Comparison of ENCODE assay signal across 19 cellular contexts in genomic region chr1:204607910-204608309, GRCh38.
DNase-seq lines count a peak whose midpoint lies in the region; ATAC-seq and TF ChIP-seq lines count a peak whose summit lies in the region.
"Had no signal": no experiment of that assay in that cellular context is flagged by ENCODE, and none has a peak within 500 bp of the region (broad histone marks: within the 10 kb centered on the region; RNA-seq: fewer than 3 reads in every experiment).

No MANE protein-coding gene starts in this region.

- no peaks in the 10 kb centered on the region for H3K9me3 ChIP-seq in neural progenitor cell (ENCODE audit: low read depth)
- no peaks in the 10 kb centered on the region for H3K9me3 ChIP-seq in gastrocnemius medialis
- H3K9me3 ChIP-seq: A549; BLaER1 treated with 17β-estradiol and CSF1 and Interleukin-3, amounts not matched to agents 10 nM and 100 nM; Caco-2 had no signal

- H3K4me3 Mint-ChIP-seq in neural progenitor cell, result no peak overlapping the region
- H3K4me3 Mint-ChIP-seq: B cell; CD4-positive, alpha-beta T cell; CD8-positive, alpha-beta T cell had no signal

- peaks cover 3% of the 10 kb centered on the region for H3K9me3 Mint-ChIP-seq in neural progenitor cell
- H3K9me3 Mint-ChIP-seq: CD4-positive, alpha-beta T cell; CD8-positive, alpha-beta T cell had no signal

- no peak overlapping the region for H3K4me2 ChIP-seq in neural progenitor cell
- H3K4me2 ChIP-seq: A549; BLaER1 treated with 17β-estradiol and CSF1 and Interleukin-3, amounts not matched to agents 10 nM and 100 nM had no signal

- peaks cover 10% of the 10 kb centered on the region for H3K4me1 ChIP-seq in neural progenitor cell
- no peaks in the 10 kb centered on the region for H3K4me1 ChIP-seq in gastrocnemius medialis
- H3K4me1 ChIP-seq: A549, Caco-2 had no signal

- intact Hi-C loops in head of caudate nucleus (cut with DNase I) (no loop called here), gastrocnemius medialis (cut with DNase I; ENCODE audit: low total_unique reads) (no loop called here)

- no peaks in the 10 kb centered on the region for H3K27me3 ChIP-seq in neural progenitor cell
- H3K27me3 ChIP-seq in gastrocnemius medialis, result peaks cover 0 to 7% (median 0%) of the 10 kb centered on the region in 3 donors
- H3K27me3 ChIP-seq: BLaER1 treated with 17β-estradiol and CSF1 and Interleukin-3, amounts not matched to agents 10 nM and 100 nM had no signal

- H3K27ac ChIP-seq in neural progenitor cell, result no peak overlapping the region
- H3K27ac ChIP-seq in gastrocnemius medialis, result no peak overlapping the region
- H3K27ac ChIP-seq: 22Rv1; A549; BLaER1 treated with 17β-estradiol and CSF1 and Interleukin-3, amounts not matched to agents 10 nM and 100 nM; C4-2B had no signal

- peaks cover 12% of the 10 kb centered on the region for H3K4me1 Mint-ChIP-seq in neural progenitor cell
- H3K4me1 Mint-ChIP-seq: B cell had no signal

- H3K36me3 ChIP-seq in neural progenitor cell (no peaks in the 10 kb centered on the region), gastrocnemius medialis (no peaks in the 10 kb centered on the region)
- H3K36me3 ChIP-seq: BLaER1 treated with 17β-estradiol and CSF1 and Interleukin-3, amounts not matched to agents 10 nM and 100 nM had no signal

- H3F3A ChIP-seq in neural progenitor cell (ENCODE audit: low read depth), result peaks cover 11% of the 10 kb centered on the region

- H3K27me3 Mint-ChIP-seq in neural progenitor cell (ENCODE audit: insufficient read depth, low read depth), result peaks cover 8% of the 10 kb centered on the region
- H3K27me3 Mint-ChIP-seq: CD4-positive, alpha-beta T cell had no signal

- no peaks in the 10 kb centered on the region for H3K79me2 ChIP-seq in neural progenitor cell (ENCODE audit: low read depth)

- H3K4me3 ChIP-seq in neural progenitor cell (no peak overlapping the region), gastrocnemius medialis (no peak overlapping the region)
- H3K4me3 ChIP-seq: A549; BLaER1 treated with 17β-estradiol and CSF1 and Interleukin-3, amounts not matched to agents 10 nM and 100 nM had no signal

- no peak overlapping the region for H3K9ac ChIP-seq in neural progenitor cell
- H3K9ac ChIP-seq: BLaER1 treated with 17β-estradiol and CSF1 and Interleukin-3, amounts not matched to agents 10 nM and 100 nM had no signal

- H3K36me3 Mint-ChIP-seq in neural progenitor cell, result no peaks in the 10 kb centered on the region

- DNase-seq in NCI-H2171 (lab: John Stamatoyannopoulos, UW) (peak; percentile 65), NCI-H2171 treated with DMSO at 0.1 percent for 48 hours (lab: John Stamatoyannopoulos, UW) (no peak), head of caudate nucleus (peak in 34 of 42 donors; percentile 25 to 83 (median 60)), neural progenitor cell (ENCODE audit: low spot score) (no peak), NCI-H524 treated with DMSO at 0.1 percent for 48 hours (lab: John Stamatoyannopoulos, UW) (no peak), gastrocnemius medialis (no peak)
- DNase-seq: AML-193; Caco-2; Calu3; CD4-positive, alpha-beta T cell; CD8-positive, alpha-beta T cell; DMS79 treated with DMSO at 0.1 percent for 48 hours; GF-D8 had no signal

- in situ Hi-C loops in gastrocnemius medialis (cut with MboI; ENCODE audit: low sequenced_read_pairs in 4 of 4), result no loop called here

- H2AFZ ChIP-seq in neural progenitor cell (replicated peaks), result no peak overlapping the region

- no peak for TF ChIP-seq POLR2A in gastrocnemius medialis (IDR thresholded peaks at IDR 0.05)

- TF ChIP-seq CTCF in neural progenitor cell (IDR thresholded peaks at IDR 0.05), result no peak
- no peak for TF ChIP-seq CTCF in gastrocnemius medialis (IDR thresholded peaks at IDR 0.05 in 4 of 5, conservative IDR thresholded peaks at IDR 0.05 in 1 of 5)

- ATAC-seq in gastrocnemius medialis (no peak), GM21360 (IDR thresholded peaks at IDR 0.05; ENCODE audit: unreplicated experiment) (no peak)
- ATAC-seq: A549; CD8-positive, alpha-beta T cell had no signal

- H4K20me1 ChIP-seq in neural progenitor cell (ENCODE audit: low read depth), result no peaks in the 10 kb centered on the region

- peak overlapping the region; percentile 65 for H3K27ac Mint-ChIP-seq in neural progenitor cell
- H3K27ac Mint-ChIP-seq: B cell; CD4-positive, alpha-beta T cell; CD8-positive, alpha-beta T cell had no signal

Comparison
In these comparisons a context has a peak if more than half of its experiments do, and no peak if none do; other contexts are left out.
1. DNase-seq: peak in NCI-H2171 (single experiment) and head of caudate nucleus (34 of 42); none in NCI-H2171 treated with DMSO at 0.1 percent for 48 hours (single experiment), neural progenitor cell (single experiment), NCI-H524 treated with DMSO at 0.1 percent for 48 hours (single experiment) and gastrocnemius medialis (0 of 2).